Comparison of ENCODE assay signal across 1 cellular context in genomic region chr17:19773534-19773933, GRCh38.
TF ChIP-seq lines count a peak whose summit lies in the region.

No MANE protein-coding gene starts in this region.

TF ChIP-seq in GM23338, 12 proteins besides CTCF, POLR2A, EP300 and RAD21 (continued from another document):
- TF ChIP-seq REST (IDR thresholded peaks at IDR 0.05; ENCODE audit: unreplicated experiment) (no peak), EZH2 (IDR thresholded peaks at IDR 0.05; ENCODE audit: low read depth, unreplicated experiment) (no peak), EZH2phosphoT487 (IDR thresholded peaks at IDR 0.05; ENCODE audit: unreplicated experiment) (no peak), JUNB (IDR thresholded peaks at IDR 0.05; ENCODE audit: unreplicated experiment) (no peak), STAT1 (IDR thresholded peaks at IDR 0.05; ENCODE audit: unreplicated experiment) (no peak), POLR2AphosphoS5 (IDR thresholded peaks at IDR 0.05; ENCODE audit: low read depth) (no peak), ZNF331 (CRISPR knock-in tag; IDR thresholded peaks at IDR 0.05; ENCODE audit: low read depth) (no peak), ZNF114 (CRISPR knock-in tag; IDR thresholded peaks at IDR 0.05) (no peak)
- TF ChIP-seq, protein P1, sequence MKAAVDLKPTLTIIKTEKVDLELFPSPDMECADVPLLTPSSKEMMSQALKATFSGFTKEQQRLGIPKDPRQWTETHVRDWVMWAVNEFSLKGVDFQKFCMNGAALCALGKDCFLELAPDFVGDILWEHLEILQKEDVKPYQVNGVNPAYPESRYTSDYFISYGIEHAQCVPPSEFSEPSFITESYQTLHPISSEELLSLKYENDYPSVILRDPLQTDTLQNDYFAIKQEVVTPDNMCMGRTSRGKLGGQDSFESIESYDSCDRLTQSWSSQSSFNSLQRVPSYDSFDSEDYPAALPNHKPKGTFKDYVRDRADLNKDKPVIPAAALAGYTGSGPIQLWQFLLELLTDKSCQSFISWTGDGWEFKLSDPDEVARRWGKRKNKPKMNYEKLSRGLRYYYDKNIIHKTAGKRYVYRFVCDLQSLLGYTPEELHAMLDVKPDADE (IDR thresholded peaks at IDR 0.05) = no peak
